18 cellular contexts compared by ENCODE assay signal in genomic region chr20:7333846-7334245, GRCh38.
DNase-seq lines count a peak whose midpoint lies in the region; ATAC-seq, FAIRE-seq and TF ChIP-seq lines count a peak whose summit lies in the region.
"Had no signal": no experiment of that assay in that cellular context is flagged by ENCODE, and none has a peak within 500 bp of the region (broad histone marks: within the 10 kb centered on the region; RNA-seq: fewer than 3 reads in every experiment).

No MANE protein-coding gene starts in this region.

- H2AFZ ChIP-seq in endothelial cell of umbilical vein (ENCODE audit: low read depth, low read length), result no peak overlapping the region

- H4K20me1 ChIP-seq in endothelial cell of umbilical vein (replicated peaks; ENCODE audit: control insufficient read depth, extremely low read depth, insufficient read depth, low read length), result no peaks in the 10 kb centered on the region

- H3K4me2 ChIP-seq in endothelial cell of umbilical vein (ENCODE audit: insufficient read depth, low read length), result no peak overlapping the region

- DNase-seq in ELR (ENCODE audit: low read depth) (peak; percentile 3), RWPE2 (ENCODE audit: low spot score) (no peak), endothelial cell of umbilical vein (ENCODE audit: low read depth, low spot score) (peak; percentile 3), fibroblast of the aortic adventitia (ENCODE audit: low read depth) (peak; percentile 11), D721Med (ENCODE audit: insufficient read length, low spot score) (no peak), sciatic nerve (ENCODE audit: low spot score) (no peak)
- no peak for DNase-seq in effector CD8-positive, alpha-beta T cell (lab: John Stamatoyannopoulos, UW)
- DNase-seq: C1 segment of cervical spinal cord; Calu3; CD4-positive, alpha-beta T cell; DMS79; HCEC 1CT; HFFc6 had no signal

- no peak overlapping the region for H3K9ac ChIP-seq in endothelial cell of umbilical vein (replicated peaks; ENCODE audit: extremely low read depth, insufficient read depth, low read length)

- ATAC-seq in RWPE2 (ENCODE audit: low read depth) (peak; percentile 58; the same call in 2 of the 3 replicates), sciatic nerve (no peak), GM21717 (IDR thresholded peaks at IDR 0.05; ENCODE audit: unreplicated experiment) (no peak)
- ATAC-seq: HepG2 had no signal

- POLR2A ChIA-PET in endothelial cell of umbilical vein (lab: Charles Lee), result no interaction called here

- H3K4me3 ChIP-seq in RWPE2 (ENCODE audit: severe bottlenecking), result no peak overlapping the region
- H3K4me3 ChIP-seq in endothelial cell of umbilical vein (replicated peaks in 1 of 3; ENCODE audit: insufficient read depth in 1 of 3, low read depth in 1 of 3, low read length in 3 of 3), result no peak overlapping the region
- no peak overlapping the region for H3K4me3 ChIP-seq in fibroblast of the aortic adventitia (ENCODE audit: low read depth, low read length)

- no peak for TF ChIP-seq POLR2A in endothelial cell of umbilical vein (IDR thresholded peaks at IDR 0.05; ENCODE audit: low read depth, low read length)

- dilution Hi-C loops in endothelial cell of umbilical vein (cut with MboI; ENCODE audit: extremely low pct_ligation_motif_present, low sequenced_read_pairs), result no loop called here

- FAIRE-seq in endothelial cell of umbilical vein (lab: Jason Lieb, UNC) (no peak), D721Med (lab: Jason Lieb, UNC) (no peak)
- FAIRE-seq: G401.6, GM12891, HepG2, HTR-8/SVneo had no signal

- H3K9me3 ChIP-seq in RWPE2 (ENCODE audit: severe bottlenecking) (no peaks in the 10 kb centered on the region), endothelial cell of umbilical vein (replicated peaks; ENCODE audit: control insufficient read depth, insufficient read depth, low read length) (no peaks in the 10 kb centered on the region)

- H3K4me1 ChIP-seq in RWPE2 (ENCODE audit: insufficient read depth, poor library complexity, severe bottlenecking) (no peaks in the 10 kb centered on the region), endothelial cell of umbilical vein (ENCODE audit: control insufficient read depth, extremely low read depth, insufficient read depth, low read length) (no peaks in the 10 kb centered on the region)

- no peaks in the 10 kb centered on the region for H3K79me2 ChIP-seq in endothelial cell of umbilical vein (ENCODE audit: control insufficient read depth, insufficient read depth, low read length)

- H3K27ac ChIP-seq in RWPE2 (ENCODE audit: poor library complexity, severe bottlenecking) (no peak overlapping the region), endothelial cell of umbilical vein (ENCODE audit: insufficient read depth, low read depth, low read length) (no peak overlapping the region)

- CTCF ChIA-PET in endothelial cell of umbilical vein (lab: Charles Lee), result no interaction called here

- no peaks in the 10 kb centered on the region for H3K27me3 ChIP-seq in RWPE2 (ENCODE audit: insufficient read depth, poor library complexity, severe bottlenecking)
- H3K27me3 ChIP-seq in endothelial cell of umbilical vein (ENCODE audit: control insufficient read depth in 2 of 2, insufficient read depth in 2 of 2, low read length in 2 of 2), result no peaks in the 10 kb centered on the region

- no peaks in the 10 kb centered on the region for H3K9me1 ChIP-seq in endothelial cell of umbilical vein (replicated peaks; ENCODE audit: control insufficient read depth, extremely low read depth, insufficient read depth, low read length)

- no peaks in the 10 kb centered on the region for H3K36me3 ChIP-seq in RWPE2 (ENCODE audit: low read depth)
- H3K36me3 ChIP-seq in endothelial cell of umbilical vein (ENCODE audit: control insufficient read depth in 2 of 2, extremely low read depth in 1 of 2, insufficient read depth in 2 of 2, low read length in 2 of 2), result no peaks in the 10 kb centered on the region

- TF ChIP-seq CTCF in RWPE2 (IDR thresholded peaks at IDR 0.05; ENCODE audit: poor library complexity, severe bottlenecking) (no peak), endothelial cell of umbilical vein (IDR thresholded peaks at IDR 0.05; ENCODE audit: extremely low read depth in 1 of 2, insufficient read depth in 1 of 2, low read depth in 1 of 2, low read length in 2 of 2) (no peak), fibroblast of the aortic adventitia (IDR thresholded peaks at IDR 0.05; ENCODE audit: insufficient read depth, low read length) (no peak), D721Med (IDR thresholded peaks at IDR 0.05; ENCODE audit: insufficient read depth, missing control alignments) (no peak)

- intact Hi-C loops in endothelial cell of umbilical vein (cut with micrococcal nuclease), result no loop called here
- intact Hi-C loops in sciatic nerve (cut with DNase I), result no loop called here

- no TSS peak for BruUV-seq in endothelial cell of umbilical vein (replicated peaks; lab: Mats Ljungman, UMichigan)

TF ChIP-seq in endothelial cell of umbilical vein, 7 proteins besides CTCF, POLR2A, EP300 and RAD21:
- TF ChIP-seq GATA2 (IDR thresholded peaks at IDR 0.05; ENCODE audit: insufficient read depth, insufficient read length, low read depth, low read length) (no peak), EZH2 (IDR thresholded peaks at IDR 0.05; ENCODE audit: borderline replicate concordance, low read depth, low read length, severe bottlenecking) (no peak), MYC (IDR thresholded peaks at IDR 0.05; ENCODE audit: low read depth, low read length) (no peak), MAX (IDR thresholded peaks at IDR 0.05; ENCODE audit: insufficient read depth, insufficient read length) (no peak), POLR2AphosphoS5 (IDR thresholded peaks at IDR 0.05; ENCODE audit: insufficient read depth, low read depth, low read length) (no peak), JUN (IDR thresholded peaks at IDR 0.05; ENCODE audit: borderline replicate concordance, insufficient read depth, insufficient read length, low read depth) (no peak), FOS (IDR thresholded peaks at IDR 0.05; ENCODE audit: borderline replicate concordance, insufficient read depth, low read length) (no peak)
TF ChIP-seq in endothelial cell of umbilical vein: peak in this region for 0.

Comparison
In these comparisons a context has a peak if more than half of its experiments do, and no peak if none do; other contexts are left out.
1. DNase-seq: peak in ELR (single experiment), endothelial cell of umbilical vein (single experiment) and fibroblast of the aortic adventitia (single experiment); none in RWPE2 (single experiment), effector CD8-positive, alpha-beta T cell (single experiment), D721Med (single experiment) and sciatic nerve (single experiment).